In genomic region chr17:5467416-5467815, GRCh38 we compare ENCODE assay signal across 8 cellular contexts. TPM values are rescaled to one million over a fixed set of nuclear protein-coding genes. Genes with fewer than 3 reads are reported as not detected.
DNase-seq lines count a peak whose midpoint lies in the region; ATAC-seq and TF ChIP-seq lines count a peak whose summit lies in the region.

No MANE protein-coding gene starts in this region.

- H3K27ac Mint-ChIP-seq in CD8-positive, alpha-beta memory T cell, result peak overlapping the region; percentile 3 to 91 (median 66)

- peak overlapping the region; percentile 78 to 81 for H3K9ac ChIP-seq in duodenal mucosa (ENCODE audit: low read depth in 1 of 2, low read length in 2 of 2)

- H3K9me3 Mint-ChIP-seq in CD8-positive, alpha-beta memory T cell, result no peaks in the 10 kb centered on the region

- TF ChIP-seq CTCF in NB4 (IDR thresholded peaks at IDR 0.05; ENCODE audit: low read depth, low read length), result no peak

- H3K27me3 Mint-ChIP-seq in CD8-positive, alpha-beta memory T cell, result no peaks in the 10 kb centered on the region

- ATAC-seq in HG02884 (IDR thresholded peaks at IDR 0.05; ENCODE audit: unreplicated experiment), result no peak
- ATAC-seq in HG02840 (IDR thresholded peaks at IDR 0.05; ENCODE audit: low FRiP score, unreplicated experiment), result no peak

- DNase-seq in CD8-positive, alpha-beta memory T cell, result no peak
- DNase-seq in NB4 (ENCODE audit: low read depth), result no peak
- no peak for DNase-seq in DMS114 treated with DMSO at 0.1 percent for 48 hours (lab: John Stamatoyannopoulos, UW; ENCODE audit: unreplicated experiment)
- DNase-seq in NCI-H774 (lab: John Stamatoyannopoulos, UW), result no peak

- peaks cover 0 to 22% (median 10%) of the 10 kb centered on the region in 3 donors for H3K36me3 Mint-ChIP-seq in CD8-positive, alpha-beta memory T cell

- H3K4me1 ChIP-seq in CD8-positive, alpha-beta memory T cell (ENCODE audit: insufficient read depth, low read length), result peaks cover 13% of the 10 kb centered on the region
- peaks cover 8 to 13% of the 10 kb centered on the region in 2 donors for H3K4me1 ChIP-seq in duodenal mucosa (ENCODE audit: control insufficient read depth in 1 of 2, insufficient read depth in 2 of 2, low read length in 2 of 2)
- peaks cover 16% of the 10 kb centered on the region for H3K4me1 ChIP-seq in neuron (ENCODE audit: insufficient read depth, low read length)

- no peaks in the 10 kb centered on the region for H3K27me3 ChIP-seq in CD8-positive, alpha-beta memory T cell (ENCODE audit: insufficient read depth, low read length, poor library complexity, severe bottlenecking)
- no peaks in the 10 kb centered on the region for H3K27me3 ChIP-seq in duodenal mucosa (ENCODE audit: control insufficient read depth in 1 of 2, insufficient read depth in 2 of 2, low read length in 2 of 2)
- no peaks in the 10 kb centered on the region for H3K27me3 ChIP-seq in neuron (ENCODE audit: insufficient read depth, low read length)

- no peaks in the 10 kb centered on the region for H3K9me3 ChIP-seq in CD8-positive, alpha-beta memory T cell (ENCODE audit: low read length)
- H3K9me3 ChIP-seq in duodenal mucosa (ENCODE audit: control insufficient read depth in 1 of 2, low read length in 2 of 2) (no peaks in the 10 kb centered on the region), neuron (ENCODE audit: low read length) (no peaks in the 10 kb centered on the region)

- POLR2A ChIA-PET in CD8-positive, alpha-beta memory T cell (lab: Charles Lee), result no interaction called here

- CTCF ChIA-PET in CD8-positive, alpha-beta memory T cell (lab: Charles Lee), result interaction anchor here (1.4 kb wide), 1 partner anchor 28 kb away, joined by 4 read pairs; the partner anchor contains the start of gene C1QBP

- peaks cover 35 to 46% (median 44%) of the 10 kb centered on the region in 3 donors for H3K4me1 Mint-ChIP-seq in CD8-positive, alpha-beta memory T cell

- H2AFZ ChIP-seq in neuron (ENCODE audit: low read depth, low read length), result no peak overlapping the region

- peak overlapping the region; percentile 83 to 95 (median 87) for H3K4me3 Mint-ChIP-seq in CD8-positive, alpha-beta memory T cell

- no peak overlapping the region for H3K27ac ChIP-seq in CD8-positive, alpha-beta memory T cell (ENCODE audit: low read depth, low read length)
- H3K27ac ChIP-seq in duodenal mucosa (ENCODE audit: low read depth, low read length), result no peak overlapping the region

- peak overlapping the region; percentile 69 for H3K4me3 ChIP-seq in CD8-positive, alpha-beta memory T cell (ENCODE audit: low read length)
- H3K4me3 ChIP-seq in NB4 (ENCODE audit: low read depth, low read length), result peak overlapping the region; percentile 93
- peak overlapping the region; percentile 93 to 94 for H3K4me3 ChIP-seq in duodenal mucosa (ENCODE audit: low read depth in 1 of 2, low read length in 2 of 2)
- H3K4me3 ChIP-seq in neuron (ENCODE audit: low read length), result peak overlapping the region; percentile 90

- no peak for TF ChIP-seq POLR2A in NB4 (IDR thresholded peaks at IDR 0.05; ENCODE audit: extremely low read depth, insufficient read length)

- H3K36me3 ChIP-seq in CD8-positive, alpha-beta memory T cell (ENCODE audit: insufficient read depth, low read length), result no peaks in the 10 kb centered on the region
- H3K36me3 ChIP-seq in duodenal mucosa (ENCODE audit: control insufficient read depth in 1 of 2, insufficient read depth in 2 of 2, low read length in 2 of 2) (peaks cover 6 to 8% of the 10 kb centered on the region in 2 donors), neuron (ENCODE audit: insufficient read depth, low read length) (peaks cover 13% of the 10 kb centered on the region)

RNA-seq across cellular contexts. Expression of gene DHX33, which starts 1.4 kb away (rescaled TPM):
- total RNA-seq in CD8-positive, alpha-beta memory T cell, result 10 to 100 TPM; 49.7 to 50.8 TPM
- 0.54 TPM for polyA plus RNA-seq in CD8-positive, alpha-beta memory T cell

RNA-seq across cellular contexts. Expression of gene DERL2, which starts 18.6 kb away (rescaled TPM):
- 10 to 100 TPM; 92.0 to 98.3 TPM for total RNA-seq in CD8-positive, alpha-beta memory T cell
- polyA plus RNA-seq in CD8-positive, alpha-beta memory T cell, result 89.8 TPM

RNA-seq across cellular contexts. Expression of gene MIS12, which starts 18.9 kb away (rescaled TPM):
- 10 to 100 TPM; 47.3 to 48.1 TPM for total RNA-seq in CD8-positive, alpha-beta memory T cell
- 21.7 TPM for polyA plus RNA-seq in CD8-positive, alpha-beta memory T cell

RNA-seq across cellular contexts. Expression of gene C1QBP, which starts 28.5 kb away (rescaled TPM):
- total RNA-seq in CD8-positive, alpha-beta memory T cell, result 100 to 1,000 TPM; 544 to 565 TPM
- polyA plus RNA-seq in CD8-positive, alpha-beta memory T cell, result 241 TPM

RNA-seq across cellular contexts. Expression of gene RPAIN, which starts 47.4 kb away (rescaled TPM):
- total RNA-seq in CD8-positive, alpha-beta memory T cell, result 10 to 100 TPM; 50.6 to 51.0 TPM
- polyA plus RNA-seq in CD8-positive, alpha-beta memory T cell, result 36.9 TPM
